In genomic region chr6:29747688-29748250, GRCh38 we compare ENCODE assay signal across 8 cellular contexts. TPM values are rescaled to one million over a fixed set of nuclear protein-coding genes. Genes with fewer than 3 reads are reported as not detected.
DNase-seq lines count a peak whose midpoint lies in the region; ATAC-seq and TF ChIP-seq lines count a peak whose summit lies in the region.

No MANE protein-coding gene starts in this region.

- no peaks in the 10 kb centered on the region for H3K36me3 Mint-ChIP-seq in activated CD4-positive, alpha-beta T cell treated with anti-CD3 and anti-CD28 coated beads for 36 hours (ENCODE audit: low read depth)
- no peaks in the 10 kb centered on the region for H3K36me3 Mint-ChIP-seq in activated T-helper 17 cell treated with anti-CD3 and anti-CD28 coated beads, Interleukin-2, amount 50 U/mL, for 72 hours (ENCODE audit: low read depth)

- H3K27ac ChIP-seq in iPS-20b (ENCODE audit: low read length), result no peak overlapping the region
- peak overlapping the region in 1 of 5 donors; percentile 84 for H3K27ac ChIP-seq in stomach

- no peak for TF ChIP-seq EP300 in stomach (IDR thresholded peaks at IDR 0.05)

- H3K36me3 ChIP-seq in iPS-20b (ENCODE audit: insufficient read depth, low read depth, low read length) (no peaks in the 10 kb centered on the region), stomach (peaks cover 0 to 16% (median 6%) of the 10 kb centered on the region in 4 donors)

- no peaks in the 10 kb centered on the region for H3K9me3 Mint-ChIP-seq in activated CD4-positive, alpha-beta T cell treated with anti-CD3 and anti-CD28 coated beads for 36 hours (ENCODE audit: low read depth)
- no peaks in the 10 kb centered on the region for H3K9me3 Mint-ChIP-seq in activated T-helper 17 cell treated with anti-CD3 and anti-CD28 coated beads, Interleukin-2, amount 50 U/mL, for 72 hours

- peak overlapping the region; percentile 70; the same call in 1 of the 2 replicates for H3K4me3 ChIP-seq in iPS-20b (ENCODE audit: low read length)
- peak overlapping the region; percentile 70 to 83 (median 76) for H3K4me3 ChIP-seq in stomach

- H3K4me1 ChIP-seq in iPS-20b (ENCODE audit: insufficient read depth, low read length) (no peaks in the 10 kb centered on the region), stomach (peaks cover 23 to 33% (median 27%) of the 10 kb centered on the region in 4 donors)

- H3K27ac Mint-ChIP-seq in activated CD4-positive, alpha-beta T cell treated with anti-CD3 and anti-CD28 coated beads for 36 hours, result peak overlapping the region; percentile 84
- H3K27ac Mint-ChIP-seq in activated T-helper 17 cell treated with anti-CD3 and anti-CD28 coated beads, Interleukin-2, amount 50 U/mL, for 72 hours, result peak overlapping the region; percentile 96

- DNase-seq in activated CD4-positive, alpha-beta T cell treated with anti-CD3 and anti-CD28 coated beads for 36 hours, result no peak
- DNase-seq in activated CD4-positive, alpha-beta T cell treated with anti-CD3 and anti-CD28 coated beads, Interleukin-2, amount 50 U/mL, for 4 hours, result no peak
- DNase-seq in stomach (no peak), NCI-H1417 (lab: John Stamatoyannopoulos, UW) (no peak)

- no peaks in the 10 kb centered on the region for H3K27me3 Mint-ChIP-seq in activated CD4-positive, alpha-beta T cell treated with anti-CD3 and anti-CD28 coated beads for 36 hours
- no peaks in the 10 kb centered on the region for H3K27me3 Mint-ChIP-seq in activated T-helper 17 cell treated with anti-CD3 and anti-CD28 coated beads, Interleukin-2, amount 50 U/mL, for 72 hours

- peak overlapping the region; percentile 95 for H3K4me3 Mint-ChIP-seq in activated CD4-positive, alpha-beta T cell treated with anti-CD3 and anti-CD28 coated beads for 36 hours
- H3K4me3 Mint-ChIP-seq in activated T-helper 17 cell treated with anti-CD3 and anti-CD28 coated beads, Interleukin-2, amount 50 U/mL, for 72 hours, result peak overlapping the region; percentile 98

- POLR2A ChIA-PET in activated CD4-positive, alpha-beta T cell treated with anti-CD3 and anti-CD28 coated beads for 36 hours (lab: Charles Lee), result no interaction called here

- ATAC-seq in activated CD4-positive, alpha-beta T cell treated with anti-CD3 and anti-CD28 coated beads for 36 hours, result no peak
- ATAC-seq in activated T-helper 17 cell treated with anti-CD3 and anti-CD28 coated beads, Interleukin-2, amount 50 U/mL, for 72 hours (replicated peaks), result no peak
- no peak for ATAC-seq in GM21367 (IDR thresholded peaks at IDR 0.05; ENCODE audit: unreplicated experiment)
- no peak for ATAC-seq in HG02642 (IDR thresholded peaks at IDR 0.05; ENCODE audit: poor library complexity, unreplicated experiment)

- no peaks in the 10 kb centered on the region for H3K9me3 ChIP-seq in iPS-20b (ENCODE audit: insufficient read depth, low read depth, low read length)
- H3K9me3 ChIP-seq in stomach, result no peaks in the 10 kb centered on the region

- peaks cover 28% of the 10 kb centered on the region for H3K4me1 Mint-ChIP-seq in activated CD4-positive, alpha-beta T cell treated with anti-CD3 and anti-CD28 coated beads for 36 hours
- H3K4me1 Mint-ChIP-seq in activated T-helper 17 cell treated with anti-CD3 and anti-CD28 coated beads, Interleukin-2, amount 50 U/mL, for 72 hours, result peaks cover 27% of the 10 kb centered on the region

- no peak overlapping the region for H3K9ac ChIP-seq in iPS-20b (ENCODE audit: low read depth, low read length)

- WGBS in stomach, 5 donors, result 75 to 84% (median 80%) methylated on average over 8 of the region's 8 CpGs

- H3K27me3 ChIP-seq in iPS-20b (ENCODE audit: insufficient read depth, low read length), result peaks cover 85% of the 10 kb centered on the region
- no peaks in the 10 kb centered on the region for H3K27me3 ChIP-seq in stomach

- intact Hi-C loops in activated CD4-positive, alpha-beta T cell treated with anti-CD3 and anti-CD28 coated beads for 36 hours (cut with DNase I, micrococcal nuclease), result no loop called here
- intact Hi-C loops in stomach (cut with DNase I; ENCODE audit: low total_unique reads), result no loop called here

- TF ChIP-seq CTCF in stomach (IDR thresholded peaks at IDR 0.05), result no peak

- CTCF ChIA-PET in activated CD4-positive, alpha-beta T cell treated with anti-CD3 and anti-CD28 coated beads for 36 hours (lab: Charles Lee), result interaction anchor here (0.8 to 8.8 kb wide), 6 partner anchors 11 to 106 kb away, joined by 3 to 94 read pairs (median 5); no protein-coding TSS in a partner anchor

- TF ChIP-seq POLR2A in stomach (IDR thresholded peaks at IDR 0.05), result no peak

RNA-seq across cellular contexts. Expression of gene HLA-F, which starts 24.5 kb away (rescaled TPM):
- total RNA-seq in activated CD4-positive, alpha-beta T cell treated with anti-CD3 and anti-CD28 coated beads for 36 hours, result 100 to 1,000 TPM; 216 to 229 TPM
- 100 to 1,000 TPM; 159 to 352 TPM for total RNA-seq in activated T-helper 17 cell treated with anti-CD3 and anti-CD28 coated beads, Interleukin-2, amount 50 U/mL, for 72 hours
- total RNA-seq in stomach, result 100 to 1,000 TPM in 3 of 5 donors, 10 to 100 TPM in 2; 32.7 to 115 (median 108) TPM
- polyA plus RNA-seq in stomach, result 100 to 1,000 TPM in 1 of 3 donors, 10 to 100 TPM in 2; 17.2 to 164 (median 44.4) TPM
